14 cellular contexts compared by ENCODE assay signal in genomic region chr2:68043719-68044498, GRCh38. TPM values are rescaled to one million over a fixed set of nuclear protein-coding genes. Genes with fewer than 3 reads are reported as not detected.
DNase-seq lines count a peak whose midpoint lies in the region; ATAC-seq and TF ChIP-seq lines count a peak whose summit lies in the region.
"Had no signal": no experiment of that assay in that cellular context is flagged by ENCODE, and none has a peak within 500 bp of the region (broad histone marks: within the 10 kb centered on the region; RNA-seq: fewer than 3 reads in every experiment).

No MANE protein-coding gene starts in this region.

- peaks cover 4% of the 10 kb centered on the region in 2 experiments; a peak in 2 of 3 replicates for H3K36me3 ChIP-seq in HEK293 (ENCODE audit: control insufficient read depth in 2 of 2, insufficient read depth in 1 of 2, low read length in 2 of 2)

- no peak overlapping the region for H3K4me3 ChIP-seq in HEK293 (ENCODE audit: low read depth, low read length)
- no peak overlapping the region for H3K4me3 ChIP-seq in fibroblast of villous mesenchyme (ENCODE audit: low read depth, low read length)

- DNase-seq in fibroblast of villous mesenchyme (ENCODE audit: low read depth) (peak; percentile 39), stromal cell of bone marrow (ENCODE audit: low read depth) (peak; percentile 35)
- no peak for DNase-seq in CD4-positive, alpha-beta T cell
- DNase-seq in stimulated activated CD4-positive, alpha-beta T cell treated with anti-CD3 and anti-CD28 coated beads, Interleukin-4, amount 100 ng/mL, for 24 hours: no peak
- DNase-seq: activated CD4-positive, alpha-beta T cell treated with anti-CD3 and anti-CD28 coated beads, Interleukin-2, amount 10 ng/mL, durations not matched to agents 24 days and 14 days; midbrain; OCI-M1; stimulated activated CD4-positive, alpha-beta T cell treated with anti-CD3 and anti-CD28 coated beads, Interleukin-2, amount 100 ng/mL, for 48 hours had no signal

- no peaks in the 10 kb centered on the region for H3K27me3 Mint-ChIP-seq in CD4-positive, alpha-beta T cell
- H3K27me3 Mint-ChIP-seq: activated CD4-positive, alpha-beta T cell treated with anti-CD3 and anti-CD28 coated beads, Interleukin-2, amount 10 ng/mL, durations not matched to agents 24 days and 14 days; activated T-helper 17 cell treated with anti-CD3 and anti-CD28 coated beads, Interleukin-2, amount 50 U/mL, for 72 hours; progenitor cell of endocrine pancreas; stimulated activated naive CD8-positive, alpha-beta T cell treated with anti-CD3 and anti-CD28 coated beads, Interleukin-15, Interleukin-2, amounts not matched to agents 100 ng/mL and 50 ng/mL, for 24 hours had no signal

- intact Hi-C loops in CD4-positive, alpha-beta T cell (cut with DNase I, micrococcal nuclease): no loop called here

- peaks cover 41% of the 10 kb centered on the region for H3K4me1 ChIP-seq in HEK293 (ENCODE audit: control insufficient read depth, insufficient read depth, low read length)

- 0 out of 2 replicates have a peak overlapping the region, but pooled peaks have one; percentile 28 for H3K27ac ChIP-seq in HEK293 (ENCODE audit: extremely low read depth, low read depth, low read length)
- no peak overlapping the region for H3K27ac ChIP-seq in CD4-positive, alpha-beta T cell (ENCODE audit: low read depth, low read length)

- H3K9me3 ChIP-seq in HEK293 (ENCODE audit: control insufficient read depth, insufficient read depth, low read depth, low read length): no peaks in the 10 kb centered on the region
- no peaks in the 10 kb centered on the region for H3K9me3 ChIP-seq in CD4-positive, alpha-beta T cell (ENCODE audit: control insufficient read depth, low read length)

- peaks cover 6% of the 10 kb centered on the region for H3K4me1 Mint-ChIP-seq in CD4-positive, alpha-beta T cell (ENCODE audit: low read depth)
- H3K4me1 Mint-ChIP-seq: activated CD4-positive, alpha-beta T cell treated with anti-CD3 and anti-CD28 coated beads, Interleukin-2, amount 10 ng/mL, durations not matched to agents 24 days and 14 days; activated T-helper 17 cell treated with anti-CD3 and anti-CD28 coated beads, Interleukin-2, amount 50 U/mL, for 72 hours had no signal

- H3K36me3 Mint-ChIP-seq in CD4-positive, alpha-beta T cell (ENCODE audit: low read depth): peaks cover 50% of the 10 kb centered on the region

- no peak overlapping the region for H3K27ac Mint-ChIP-seq in CD4-positive, alpha-beta T cell
- H3K27ac Mint-ChIP-seq: activated CD4-positive, alpha-beta T cell treated with anti-CD3 and anti-CD28 coated beads, Interleukin-2, amount 10 ng/mL, durations not matched to agents 24 days and 14 days; activated T-helper 17 cell treated with anti-CD3 and anti-CD28 coated beads, Interleukin-2, amount 50 U/mL, for 72 hours; stimulated activated naive CD8-positive, alpha-beta T cell treated with anti-CD3 and anti-CD28 coated beads, Interleukin-15, Interleukin-2, amounts not matched to agents 100 ng/mL and 50 ng/mL, for 24 hours had no signal

- TF ChIP-seq CTCF in HEK293 (tag by site-specific recombination; IDR thresholded peaks at IDR 0.05) (no peak), fibroblast of villous mesenchyme (IDR thresholded peaks at IDR 0.05; ENCODE audit: insufficient read depth, low read depth, low read length) (no peak)
- TF ChIP-seq CTCF in CD4-positive, alpha-beta T cell (IDR thresholded peaks at IDR 0.05): no peak

- CTCF ChIA-PET in HEK293 (lab: Yijun Ruan, JAX): interaction anchor here (0.6 to 1.3 kb wide), 3 partner anchors 13 to 1125 kb away, joined by 3 to 4 read pairs (median 3); no protein-coding TSS in a partner anchor
- CTCF ChIA-PET in CD4-positive, alpha-beta T cell (lab: Charles Lee): no interaction called here

- H3K27me3 ChIP-seq in CD4-positive, alpha-beta T cell (ENCODE audit: control insufficient read depth, insufficient read depth, low read length): no peaks in the 10 kb centered on the region

- no peak overlapping the region for H3K4me3 Mint-ChIP-seq in CD4-positive, alpha-beta T cell
- H3K4me3 Mint-ChIP-seq: activated CD4-positive, alpha-beta T cell treated with anti-CD3 and anti-CD28 coated beads, Interleukin-2, amount 10 ng/mL, durations not matched to agents 24 days and 14 days; activated T-helper 17 cell treated with anti-CD3 and anti-CD28 coated beads, Interleukin-2, amount 50 U/mL, for 72 hours; stimulated activated naive CD8-positive, alpha-beta T cell treated with anti-CD3 and anti-CD28 coated beads, Interleukin-15, Interleukin-2, amounts not matched to agents 100 ng/mL and 50 ng/mL, for 24 hours had no signal

- POLR2A ChIA-PET in HEK293 (lab: Yijun Ruan, JAX): no interaction called here
- POLR2A ChIA-PET in CD4-positive, alpha-beta T cell (lab: Charles Lee): no interaction called here

- no peaks in the 10 kb centered on the region for H3K9me3 Mint-ChIP-seq in CD4-positive, alpha-beta T cell
- H3K9me3 Mint-ChIP-seq: activated CD4-positive, alpha-beta T cell treated with anti-CD3 and anti-CD28 coated beads, Interleukin-2, amount 10 ng/mL, durations not matched to agents 24 days and 14 days; activated T-helper 17 cell treated with anti-CD3 and anti-CD28 coated beads, Interleukin-2, amount 50 U/mL, for 72 hours; stimulated activated naive CD8-positive, alpha-beta T cell treated with anti-CD3 and anti-CD28 coated beads, Interleukin-15, Interleukin-2, amounts not matched to agents 100 ng/mL and 50 ng/mL, for 24 hours had no signal

- ATAC-seq in SK-N-SH treated with all-trans-retinoic acid at 6 μM for 48 hours (peak; percentile 61), HG03520 (IDR thresholded peaks at IDR 0.05; ENCODE audit: unreplicated experiment) (no peak)
- no peak for ATAC-seq in CD4-positive, alpha-beta T cell (ENCODE audit: poor library complexity)
- ATAC-seq: activated T-helper 17 cell treated with anti-CD3 and anti-CD28 coated beads, Interleukin-2, amount 50 U/mL, for 72 hours had no signal

TF ChIP-seq in HEK293, 187 proteins besides CTCF, POLR2A, EP300 and RAD21:
- TF ChIP-seq SALL2 (tag by site-specific recombination; IDR thresholded peaks at IDR 0.05; ENCODE audit: borderline replicate concordance): no peak
- peak; percentile 39; the same call in 1 of the 2 replicates for TF ChIP-seq ZBTB20 (tag by site-specific recombination; IDR thresholded peaks at IDR 0.05)

TF ChIP-seq in SK-N-SH treated with all-trans-retinoic acid at 6 μM for 48 hours, 23 proteins besides CTCF, POLR2A, EP300 and RAD21:
- TF ChIP-seq ISL1 (CRISPR knock-in tag; IDR thresholded peaks at IDR 0.05) (peak; percentile 23), CREB5 (CRISPR knock-in tag; IDR thresholded peaks at IDR 0.05; ENCODE audit: low read depth) (no peak), ZC3H10 (CRISPR knock-in tag; IDR thresholded peaks at IDR 0.05) (peak; percentile 60; the same call in 1 of the 2 replicates)

RNA-seq across cellular contexts. Expression of gene C1D, which starts 18.9 kb away (rescaled TPM):
- total RNA-seq in fibroblast of villous mesenchyme: 23.5 and 31.5 TPM in 2 replicates
- total RNA-seq in CD4-positive, alpha-beta T cell: 10 to 100 TPM; 16.2 to 16.4 TPM

Comparison
In these comparisons a context has a peak if more than half of its experiments do, and no peak if none do; other contexts are left out.
1. DNase-seq: peak in fibroblast of villous mesenchyme (single experiment) and stromal cell of bone marrow (single experiment); none in CD4-positive, alpha-beta T cell (0 of 10) and stimulated activated CD4-positive, alpha-beta T cell treated with anti-CD3 and anti-CD28 coated beads, Interleukin-4, amount 100 ng/mL, for 24 hours (single experiment).